ENCODE assay signal across 8 cellular contexts in genomic region chr15:40941078-40941527, GRCh38. TPM values are rescaled to one million over a fixed set of nuclear protein-coding genes. Genes with fewer than 3 reads are reported as not detected.
DNase-seq lines count a peak whose midpoint lies in the region; ATAC-seq and TF ChIP-seq lines count a peak whose summit lies in the region.

No MANE protein-coding gene starts in this region.

- H3K27me3 Mint-ChIP-seq in activated naive CD4-positive, alpha-beta T cell treated with anti-CD3 and anti-CD28 coated beads for 36 hours (ENCODE audit: low read depth): no peaks in the 10 kb centered on the region
- H3K27me3 Mint-ChIP-seq in activated naive CD8-positive, alpha-beta T cell: no peaks in the 10 kb centered on the region

- H3K9me3 Mint-ChIP-seq in activated naive CD4-positive, alpha-beta T cell treated with anti-CD3 and anti-CD28 coated beads for 36 hours: no peaks in the 10 kb centered on the region
- H3K9me3 Mint-ChIP-seq in activated naive CD8-positive, alpha-beta T cell (ENCODE audit: low read depth): no peaks in the 10 kb centered on the region

- H3K4me1 Mint-ChIP-seq in activated naive CD4-positive, alpha-beta T cell treated with anti-CD3 and anti-CD28 coated beads for 36 hours (ENCODE audit: low read depth): peaks cover 31% of the 10 kb centered on the region
- peaks cover 27% of the 10 kb centered on the region for H3K4me1 Mint-ChIP-seq in activated naive CD8-positive, alpha-beta T cell (ENCODE audit: low read depth)

- H3K4me3 ChIP-seq in kidney epithelial cell (ENCODE audit: low read depth, low read length) (peak overlapping the region; percentile 34), thyroid gland (replicated peaks in 1 of 3) (peak overlapping the region in 1 of 3 donors; percentile 47)

- H3K4me3 Mint-ChIP-seq in activated naive CD4-positive, alpha-beta T cell treated with anti-CD3 and anti-CD28 coated beads for 36 hours: peak overlapping the region; percentile 66
- H3K4me3 Mint-ChIP-seq in activated naive CD8-positive, alpha-beta T cell: peak overlapping the region; percentile 25

- H3K27ac ChIP-seq in thyroid gland: peak overlapping the region; percentile 51 to 89 (median 61)

- TF ChIP-seq POLR2A in thyroid gland (IDR thresholded peaks at IDR 0.05): no peak

- CTCF ChIA-PET in activated naive CD4-positive, alpha-beta T cell treated with anti-CD3 and anti-CD28 coated beads for 36 hours (lab: Charles Lee): interaction anchor here (0.6 to 4.4 kb wide), 19 partner anchors 11 to 338 kb away, joined by 3 to 52 read pairs (median 4); partner anchors contain the start of genes CHAC1, DLL4 and VPS18

- H3K27ac Mint-ChIP-seq in activated naive CD4-positive, alpha-beta T cell treated with anti-CD3 and anti-CD28 coated beads for 36 hours: peak overlapping the region; percentile 78
- H3K27ac Mint-ChIP-seq in activated naive CD8-positive, alpha-beta T cell: peak overlapping the region; percentile 86

- in situ Hi-C loops in GM13976 (cut with MboI; ENCODE audit: low sequenced_read_pairs, unreplicated experiment): no loop called here

- ATAC-seq in HG02938 (IDR thresholded peaks at IDR 0.05; ENCODE audit: unreplicated experiment): no peak
- ATAC-seq in activated CD4-positive, CD25-positive, alpha-beta regulatory T cell treated with anti-CD3 and anti-CD28 coated beads, Interleukin-2, amount 50 U/mL, for 24 hours: no peak

- H3K27me3 ChIP-seq in kidney epithelial cell (ENCODE audit: control insufficient read depth, insufficient read depth, low read length) (no peaks in the 10 kb centered on the region), thyroid gland (no peaks in the 10 kb centered on the region)

- 38 to 53% methylated on average over 3 to 7 of the region's 7 CpGs for WGBS in thyroid gland, 2 donors

- DNase-seq in activated naive CD4-positive, alpha-beta T cell treated with anti-CD3 and anti-CD28 coated beads for 36 hours: no peak
- DNase-seq in activated naive CD4-positive, alpha-beta T cell treated with anti-CD3 and anti-CD28 coated beads, Interleukin-2, amount 50 U/mL, for 16 hours: no peak
- no peak for DNase-seq in kidney epithelial cell (ENCODE audit: low read depth)
- DNase-seq in thyroid gland: no peak
- no peak for DNase-seq in GM13976 (ENCODE audit: low spot score)

- no peaks in the 10 kb centered on the region for H3K36me3 ChIP-seq in kidney epithelial cell (ENCODE audit: control insufficient read depth, insufficient read depth, low read length)
- H3K36me3 ChIP-seq in thyroid gland: no peaks in the 10 kb centered on the region

- no peaks in the 10 kb centered on the region for H3K9me3 ChIP-seq in thyroid gland

- TF ChIP-seq CTCF in kidney epithelial cell (IDR thresholded peaks at IDR 0.05; ENCODE audit: insufficient read depth, low read length, poor library complexity, severe bottlenecking) (no peak), thyroid gland (IDR thresholded peaks at IDR 0.05) (no peak), GM13976 (IDR thresholded peaks at IDR 0.05; ENCODE audit: borderline replicate concordance, control extremely low read depth, extremely low read depth, insufficient read depth, missing control alignments) (no peak)

- intact Hi-C loops in activated naive CD4-positive, alpha-beta T cell treated with anti-CD3 and anti-CD28 coated beads for 36 hours (cut with micrococcal nuclease): loop anchor here (1.0 to 5.0 kb wide), 5 partner anchors 11 to 461 kb away; partner anchors contain the start of gene NDUFAF1
- intact Hi-C loops in thyroid gland (cut with DNase I): loop anchor here (5.0 to 10.0 kb wide), 2 partner anchors 34 to 74 kb away; no protein-coding TSS in a partner anchor

- H3K4me1 ChIP-seq in thyroid gland: peaks cover 15 to 30% of the 10 kb centered on the region in 2 donors

- H3K36me3 Mint-ChIP-seq in activated naive CD4-positive, alpha-beta T cell treated with anti-CD3 and anti-CD28 coated beads for 36 hours (ENCODE audit: low read depth): no peaks in the 10 kb centered on the region
- peaks cover 2% of the 10 kb centered on the region for H3K36me3 Mint-ChIP-seq in activated naive CD8-positive, alpha-beta T cell

RNA-seq across cellular contexts. Expression of gene DLL4, which starts 12.0 kb away (rescaled TPM):
- under 1 TPM in 1 of 2 experiments, not detected in 1; 0.14 TPM for total RNA-seq in activated naive CD4-positive, alpha-beta T cell treated with anti-CD3 and anti-CD28 coated beads for 36 hours
- 0.50 and 0.82 TPM in 2 replicates for total RNA-seq in kidney epithelial cell
- total RNA-seq in thyroid gland: 10 to 100 TPM in 3 of 4 donors, 1 to 10 TPM in 1; 6.8 to 27.1 (median 10.8) TPM

RNA-seq across cellular contexts. Expression of gene CHAC1, which starts 12.2 kb away (rescaled TPM):
- total RNA-seq in activated naive CD4-positive, alpha-beta T cell treated with anti-CD3 and anti-CD28 coated beads for 36 hours: 10 to 100 TPM; 19.8 to 20.2 TPM
- 84.4 and 86.3 TPM in 2 replicates for total RNA-seq in kidney epithelial cell
- total RNA-seq in thyroid gland: 1 to 10 TPM; 1.1 to 3.1 (median 1.8) TPM

RNA-seq across cellular contexts. Expression of gene VPS18, which starts 46.9 kb away (rescaled TPM):
- total RNA-seq in activated naive CD4-positive, alpha-beta T cell treated with anti-CD3 and anti-CD28 coated beads for 36 hours: 1 to 10 TPM; 3.3 to 3.4 TPM
- total RNA-seq in kidney epithelial cell (66.0 and 69.4 TPM in 2 replicates), thyroid gland (10 to 100 TPM; 29.2 to 43.6 (median 37.2) TPM)

Comparison
In these comparisons a context has a peak if more than half of its experiments do, and no peak if none do; other contexts are left out.
1. RNA of gene CHAC1, which starts 12.2 kb away (total RNA-seq): 84.4 to 86.3 TPM in kidney epithelial cell and 19.8 to 20.2 TPM in activated naive CD4-positive, alpha-beta T cell treated with anti-CD3 and anti-CD28 coated beads for 36 hours; 1.1 to 3.1 TPM in thyroid gland; every median in the first group is over 4 times any median in the second.
2. RNA of gene VPS18, which starts 46.9 kb away (total RNA-seq): 66.0 to 69.4 TPM in kidney epithelial cell and 29.2 to 43.6 TPM in thyroid gland; 3.3 to 3.4 TPM in activated naive CD4-positive, alpha-beta T cell treated with anti-CD3 and anti-CD28 coated beads for 36 hours; every median in the first group is over 4 times any median in the second.